In genomic region chr9:131487001-131487400, GRCh38 we compare ENCODE assay signal across 23 cellular contexts. TPM values are rescaled to one million over a fixed set of nuclear protein-coding genes. Genes with fewer than 3 reads are reported as not detected.
DNase-seq lines count a peak whose midpoint lies in the region; ATAC-seq and TF ChIP-seq lines count a peak whose summit lies in the region.
"Had no signal": no experiment of that assay in that cellular context is flagged by ENCODE, and none has a peak within 500 bp of the region (broad histone marks: within the 10 kb centered on the region; RNA-seq: fewer than 3 reads in every experiment).

No MANE protein-coding gene starts in this region.

- TF ChIP-seq CTCF in Caco-2 (IDR thresholded peaks at IDR 0.05; ENCODE audit: insufficient read depth in 1 of 2, low read depth in 1 of 2, low read length in 1 of 2, severe bottlenecking in 1 of 2, unreplicated experiment in 1 of 2) (no peak), gastroesophageal sphincter (IDR thresholded peaks at IDR 0.05) (no peak)

- BruUV-seq in Caco-2 (replicated peaks; lab: Mats Ljungman, UMichigan): no TSS peak

- no peaks in the 10 kb centered on the region for H3K9me3 ChIP-seq in Caco-2
- no peaks in the 10 kb centered on the region for H3K9me3 ChIP-seq in gastroesophageal sphincter
- H3K9me3 ChIP-seq: Peyer's patch, SJCRH30 had no signal

- POLR2A ChIA-PET in Caco-2 (lab: Charles Lee): no interaction called here

- peak; percentile 37 for DNase-seq in DMS 273 (lab: John Stamatoyannopoulos, UW; ENCODE audit: unreplicated experiment)
- no peak for DNase-seq in DMS 273 treated with DMSO at 0.1 percent for 48 hours (lab: John Stamatoyannopoulos, UW)
- DNase-seq in Caco-2: no peak
- no peak for DNase-seq in T-helper 2 cell treated with Interferon-gamma antibody and Interleukin-4, amounts not matched to agents 5 μg/mL and 100 μg/mL, for 36 hours (ENCODE audit: low spot score)
- DNase-seq: CD8-positive, alpha-beta memory T cell; EL; GF-D8; HCEC 1CT; IMR-90; NCI-H1105 treated with DMSO at 0.1 percent for 48 hours; NCI-H2081 treated with DMSO at 0.1 percent for 48 hours; Peyer's patch; SJCRH30; T-cell had no signal

- no peak for TF ChIP-seq EP300 in gastroesophageal sphincter (IDR thresholded peaks at IDR 0.05)

- no peaks in the 10 kb centered on the region for H3K4me1 ChIP-seq in Caco-2
- peaks cover 4 to 57% (median 15%) of the 10 kb centered on the region in 3 donors for H3K4me1 ChIP-seq in gastroesophageal sphincter
- H3K4me1 ChIP-seq: Peyer's patch, SJCRH30 had no signal

- H3K27ac Mint-ChIP-seq in Caco-2 (ENCODE audit: unreplicated experiment): peak overlapping the region; percentile 31
- H3K27ac Mint-ChIP-seq in T-helper 2 cell treated with Interferon-gamma antibody and Interleukin-4, amounts not matched to agents 5 μg/mL and 100 μg/mL, for 36 hours: no peak overlapping the region

- H3K4me1 Mint-ChIP-seq in Caco-2 (ENCODE audit: low read depth, unreplicated experiment): peaks cover 7% of the 10 kb centered on the region
- H3K4me1 Mint-ChIP-seq in T-helper 2 cell treated with Interferon-gamma antibody and Interleukin-4, amounts not matched to agents 5 μg/mL and 100 μg/mL, for 36 hours (ENCODE audit: low read depth): no peaks in the 10 kb centered on the region

- H3K4me3 Mint-ChIP-seq in Caco-2 (ENCODE audit: unreplicated experiment): no peak overlapping the region
- H3K4me3 Mint-ChIP-seq in T-helper 2 cell treated with Interferon-gamma antibody and Interleukin-4, amounts not matched to agents 5 μg/mL and 100 μg/mL, for 36 hours: no peak overlapping the region
- H3K4me3 Mint-ChIP-seq: T-cell had no signal

- TF ChIP-seq POLR2A in gastroesophageal sphincter (IDR thresholded peaks at IDR 0.05): no peak

- H3K36me3 ChIP-seq in Caco-2 (ENCODE audit: control insufficient read depth, insufficient read depth, low read length) (peaks cover 18% of the 10 kb centered on the region), gastroesophageal sphincter (peaks cover 0 to 100% of the 10 kb centered on the region in 2 donors)

- no peaks in the 10 kb centered on the region for H3K9me3 Mint-ChIP-seq in Caco-2 (ENCODE audit: unreplicated experiment)
- H3K9me3 Mint-ChIP-seq in T-helper 2 cell treated with Interferon-gamma antibody and Interleukin-4, amounts not matched to agents 5 μg/mL and 100 μg/mL, for 36 hours: no peaks in the 10 kb centered on the region
- H3K9me3 Mint-ChIP-seq: CD8-positive, alpha-beta memory T cell; T-cell had no signal

- no peaks in the 10 kb centered on the region for H3K27me3 Mint-ChIP-seq in Caco-2 (ENCODE audit: insufficient read depth, unreplicated experiment)
- no peaks in the 10 kb centered on the region for H3K27me3 Mint-ChIP-seq in T-helper 2 cell treated with Interferon-gamma antibody and Interleukin-4, amounts not matched to agents 5 μg/mL and 100 μg/mL, for 36 hours (ENCODE audit: low read depth)
- H3K27me3 Mint-ChIP-seq: T-cell had no signal

- intact Hi-C loops in Caco-2 (cut with micrococcal nuclease; ENCODE audit: unreplicated experiment): no loop called here

- WGBS in gastroesophageal sphincter (ENCODE audit: low coverage in 1 of 2), 2 donors: 83% methylated on average over 7 of the region's 9 CpGs; no CpG with 5 or more reads in 1 of the 2 donors

- no peak overlapping the region for H3K4me3 ChIP-seq in Caco-2 (ENCODE audit: low read depth, low read length)
- H3K4me3 ChIP-seq in gastroesophageal sphincter: no peak overlapping the region
- H3K4me3 ChIP-seq: Peyer's patch, SJCRH30 had no signal

- H3K27ac ChIP-seq in angular gyrus (ENCODE audit: low read depth, low read length) (peak overlapping the region; percentile 14), gastroesophageal sphincter (peak overlapping the region in 3 of 4 donors; percentile 20 to 86 (median 82))
- H3K27ac ChIP-seq: 22Rv1, C4-2B, KMS-11, Peyer's patch, SJCRH30 had no signal

- peaks cover 94% of the 10 kb centered on the region for H3K36me3 Mint-ChIP-seq in Caco-2 (ENCODE audit: insufficient read depth, unreplicated experiment)
- peaks cover 74% of the 10 kb centered on the region for H3K36me3 Mint-ChIP-seq in T-helper 2 cell treated with Interferon-gamma antibody and Interleukin-4, amounts not matched to agents 5 μg/mL and 100 μg/mL, for 36 hours (ENCODE audit: low read depth)

- CTCF ChIA-PET in Caco-2 (lab: Charles Lee): no interaction called here

- ATAC-seq in gastroesophageal sphincter (no peak), GM19397 (IDR thresholded peaks at IDR 0.05; ENCODE audit: unreplicated experiment) (no peak), GM18867 (IDR thresholded peaks at IDR 0.05; ENCODE audit: unreplicated experiment) (no peak)

- H3K27me3 ChIP-seq in Caco-2 (replicated peaks; ENCODE audit: control insufficient read depth, insufficient read depth, low read length): no peaks in the 10 kb centered on the region
- no peaks in the 10 kb centered on the region for H3K27me3 ChIP-seq in gastroesophageal sphincter
- H3K27me3 ChIP-seq: Peyer's patch, SJCRH30 had no signal

RNA-seq across cellular contexts. Expression of gene POMT1, which starts 15.7 kb away (rescaled TPM):
- total RNA-seq in Caco-2 (2022) (44.2 and 44.7 TPM in 2 replicates), gastroesophageal sphincter (10 to 100 TPM; 19.9 to 39.7 (median 26.6) TPM)

RNA-seq across cellular contexts. Expression of gene UCK1, which starts 44.1 kb away (rescaled TPM):
- total RNA-seq in Caco-2 (2022): 24.9 and 25.7 TPM in 2 replicates
- 100 to 1,000 TPM in 1 of 4 donors, 10 to 100 TPM in 3; 46.8 to 125 (median 51.4) TPM for total RNA-seq in gastroesophageal sphincter

RNA-seq across cellular contexts. Expression of gene PRRT1B, which starts 58.3 kb away (rescaled TPM):
- total RNA-seq in Caco-2 (2022) (5.0 and 6.5 TPM in 2 replicates), gastroesophageal sphincter (not detected)
- total RNA-seq: CD8-positive, alpha-beta memory T cell; IMR-90; NCI-H460; OCI-LY7; SJCRH30; T-cell had no signal
